In genomic region chr16:2963611-2964415, GRCh38 we compare ENCODE assay signal across 8 cellular contexts. TPM values are rescaled to one million over a fixed set of nuclear protein-coding genes. Genes with fewer than 3 reads are reported as not detected.
DNase-seq lines count a peak whose midpoint lies in the region; ATAC-seq and TF ChIP-seq lines count a peak whose summit lies in the region.

Gene KREMEN2, plus strand, starts transcription at chr16:2964275. Its CDS starts 246 bp downstream, at chr16:2964521.

- H3K23ac ChIP-seq in neuronal stem cell (ENCODE audit: low read depth, low read length, poor library complexity) = peak within 1 kb of the TSS; percentile 96

- peaks cover 5% of the 10 kb centered on the region for H3K79me1 ChIP-seq in neuronal stem cell (ENCODE audit: low read depth, low read length)

- no peaks in the 10 kb centered on the region for H3K36me3 Mint-ChIP-seq in IgD-negative memory B cell
- H3K36me3 Mint-ChIP-seq in dendritic cell treated with granulocyte-macrophage colony-stimulating factor and Interleukin-4, amounts not matched to agents 40 ng/mL and 50 ng/mL, for 4 days (ENCODE audit: low read depth) = peaks cover 6% of the 10 kb centered on the region

- no peak for TF ChIP-seq POLR2A in tibial nerve (IDR thresholded peaks at IDR 0.05)

- peak within 1 kb of the TSS; percentile 98 for H3K4me2 ChIP-seq in neuronal stem cell (ENCODE audit: insufficient read depth, low read length, poor library complexity, severe bottlenecking)

- peak within 1 kb of the TSS; percentile 83 for H3K4me3 ChIP-seq in SK-N-MC
- peak within 1 kb of the TSS; percentile 49 to 84 for H3K4me3 ChIP-seq in neuronal stem cell (ENCODE audit: low read length in 2 of 2)
- H3K4me3 ChIP-seq in tibial nerve = peak within 1 kb of the TSS in 2 of 4 donors; percentile 26 to 28

- TF ChIP-seq EP300 in tibial nerve (IDR thresholded peaks at IDR 0.05) = no peak

- H3K9ac ChIP-seq in SK-N-MC (ENCODE audit: insufficient read length) (peak within 1 kb of the TSS; percentile 41), neuronal stem cell (ENCODE audit: low read depth, low read length, poor library complexity) (peak within 1 kb of the TSS; percentile 89)

- H2AK5ac ChIP-seq in neuronal stem cell (ENCODE audit: low read depth, low read length) = peak within 1 kb of the TSS; percentile 95

- H3K4me1 Mint-ChIP-seq in IgD-negative memory B cell = peaks cover 13 to 18% (median 15%) of the 10 kb centered on the region in 3 donors
- H3K4me1 Mint-ChIP-seq in dendritic cell treated with granulocyte-macrophage colony-stimulating factor and Interleukin-4, amounts not matched to agents 40 ng/mL and 50 ng/mL, for 4 days (ENCODE audit: low read depth) = peaks cover 45% of the 10 kb centered on the region

- peak; percentile 50 for DNase-seq in EL
- DNase-seq in SK-N-MC (ENCODE audit: low read depth, low spot score) = no peak
- peak; percentile 64 for DNase-seq in neuronal stem cell (ENCODE audit: low spot score)
- no peak for DNase-seq in tibial nerve (ENCODE audit: low spot score in 2 of 2)

- peak within 1 kb of the TSS; percentile 97 for H2BK15ac ChIP-seq in neuronal stem cell (ENCODE audit: low read length)

- intact Hi-C loops in dendritic cell treated with granulocyte-macrophage colony-stimulating factor and Interleukin-4, amounts not matched to agents 40 ng/mL and 50 ng/mL, for 4 days (cut with micrococcal nuclease) = no loop called here

- peak within 1 kb of the TSS; percentile 93 for H2BK5ac ChIP-seq in neuronal stem cell (ENCODE audit: low read length)

- H3K4me3 Mint-ChIP-seq in IgD-negative memory B cell = peak within 1 kb of the TSS; percentile 71 to 93 (median 84)
- H3K4me3 Mint-ChIP-seq in dendritic cell treated with granulocyte-macrophage colony-stimulating factor and Interleukin-4, amounts not matched to agents 40 ng/mL and 50 ng/mL, for 4 days = peak within 1 kb of the TSS; percentile 57

- H3K4me1 ChIP-seq in neuronal stem cell (ENCODE audit: control insufficient read depth in 2 of 2, insufficient read depth in 1 of 2, low read depth in 1 of 2, low read length in 2 of 2) (peaks cover 12 to 19% of the 10 kb centered on the region in 2 donors), tibial nerve (peaks cover 0 to 67% (median 32%) of the 10 kb centered on the region in 4 donors)

- H3K27me3 ChIP-seq in neuronal stem cell (ENCODE audit: control insufficient read depth in 3 of 3, insufficient read depth in 3 of 3, low read depth in 1 of 3, low read length in 3 of 3) (peaks cover 0 to 40% (median 20%) of the 10 kb centered on the region in 3 experiments), tibial nerve (peaks cover 2 to 96% of the 10 kb centered on the region in 2 donors)

- H3K9me3 ChIP-seq in SK-N-MC (ENCODE audit: low read depth, low read length) (no peaks in the 10 kb centered on the region), neuronal stem cell (replicated peaks in 1 of 2; ENCODE audit: control insufficient read depth in 2 of 2, insufficient read depth in 1 of 2, low read depth in 1 of 2, low read length in 2 of 2) (no peaks in the 10 kb centered on the region), tibial nerve (no peaks in the 10 kb centered on the region)

- no CpG with 5 or more reads among the region's 64 CpGs for WGBS in neuronal stem cell (ENCODE audit: extremely low coverage in 2 of 2, insufficient read length in 2 of 2, insufficient replicate concordance in 1 of 2), 2 donors
- 1% methylated on average over 37 to 42 of the region's 64 CpGs for WGBS in tibial nerve, 2 donors

- H3K4ac ChIP-seq in neuronal stem cell (ENCODE audit: low read length) = no peak within 1 kb of the TSS

- no peak within 1 kb of the TSS for H4K8ac ChIP-seq in neuronal stem cell (ENCODE audit: low read depth, low read length)

- no peaks in the 10 kb centered on the region for H3K36me3 ChIP-seq in SK-N-MC (ENCODE audit: insufficient read depth, low read length)
- no peaks in the 10 kb centered on the region for H3K36me3 ChIP-seq in neuronal stem cell (replicated peaks in 1 of 2; ENCODE audit: control insufficient read depth in 2 of 2, insufficient read depth in 2 of 2, low read length in 2 of 2)
- H3K36me3 ChIP-seq in tibial nerve = no peaks in the 10 kb centered on the region

- peak within 1 kb of the TSS; percentile 100 for H3K14ac ChIP-seq in neuronal stem cell (ENCODE audit: low read length)

- H3K9me3 Mint-ChIP-seq in IgD-negative memory B cell = peaks cover 0 to 2% (median 0%) of the 10 kb centered on the region in 3 donors
- no peaks in the 10 kb centered on the region for H3K9me3 Mint-ChIP-seq in dendritic cell treated with granulocyte-macrophage colony-stimulating factor and Interleukin-4, amounts not matched to agents 40 ng/mL and 50 ng/mL, for 4 days

- no peak for ATAC-seq in GM21737 (IDR thresholded peaks at IDR 0.05; ENCODE audit: unreplicated experiment)
- ATAC-seq in HG03025 (IDR thresholded peaks at IDR 0.05; ENCODE audit: low FRiP score, unreplicated experiment) = no peak

- H3K27ac ChIP-seq in SK-N-MC (no peak within 1 kb of the TSS), neuronal stem cell (replicated peaks; ENCODE audit: low read length) (peak within 1 kb of the TSS; percentile 14), tibial nerve (no peak within 1 kb of the TSS)

- H2AFZ ChIP-seq in neuronal stem cell (ENCODE audit: low read length) = peak within 1 kb of the TSS; percentile 98

- H3K27ac Mint-ChIP-seq in IgD-negative memory B cell = peak within 1 kb of the TSS in 1 of 3 donors; percentile 74
- no peak within 1 kb of the TSS for H3K27ac Mint-ChIP-seq in dendritic cell treated with granulocyte-macrophage colony-stimulating factor and Interleukin-4, amounts not matched to agents 40 ng/mL and 50 ng/mL, for 4 days

- peak within 1 kb of the TSS; percentile 61 for H2BK120ac ChIP-seq in neuronal stem cell (ENCODE audit: low read depth, low read length)

- H3K18ac ChIP-seq in neuronal stem cell (ENCODE audit: low read length) = peak within 1 kb of the TSS; percentile 95

- H4K91ac ChIP-seq in neuronal stem cell (ENCODE audit: low read depth, low read length, poor library complexity) = no peak within 1 kb of the TSS

- H2BK12ac ChIP-seq in neuronal stem cell (ENCODE audit: low read length) = peak within 1 kb of the TSS; percentile 95

- H3K27me3 Mint-ChIP-seq in IgD-negative memory B cell = peaks cover 32% of the 10 kb centered on the region
- H3K27me3 Mint-ChIP-seq in dendritic cell treated with granulocyte-macrophage colony-stimulating factor and Interleukin-4, amounts not matched to agents 40 ng/mL and 50 ng/mL, for 4 days = peaks cover 87% of the 10 kb centered on the region

- no peak for TF ChIP-seq CTCF in tibial nerve (IDR thresholded peaks at IDR 0.05)

RNA-seq across cellular contexts. Expression of gene KREMEN2, which starts in this region (rescaled TPM):
- polyA plus RNA-seq in IgD-negative memory B cell = 1.5 TPM
- 3.8 TPM for polyA plus RNA-seq in neuronal stem cell (2013, experiment 1 of 2)
- 3.9 TPM for polyA plus RNA-seq in neuronal stem cell (2013, experiment 2 of 2)
- not detected for total RNA-seq in tibial nerve

Comparison
In these comparisons a context has a peak if more than half of its experiments do, and no peak if none do; other contexts are left out.
1. DNase-seq: peak in EL (single experiment) and neuronal stem cell (single experiment); none in SK-N-MC (single experiment) and tibial nerve (0 of 2).